Comparison of ENCODE assay signal across 13 cellular contexts in genomic region chr19:50838239-50838638, GRCh38. TPM values are rescaled to one million over a fixed set of nuclear protein-coding genes. Genes with fewer than 3 reads are reported as not detected.
A peak's percentile ranks its signal among the peaks of the same experiment; 100 is the strongest.
DNase-seq lines count a peak whose midpoint lies in the region; ATAC-seq, FAIRE-seq and TF ChIP-seq lines count a peak whose summit lies in the region.
"Had no signal": no experiment of that assay in that cellular context is flagged by ENCODE, and none has a peak within 500 bp of the region (broad histone marks: within the 10 kb centered on the region; RNA-seq: fewer than 3 reads in every experiment).

No MANE protein-coding gene starts in this region.

- no peaks in the 10 kb centered on the region for H3F3A ChIP-seq in PC-3 (ENCODE audit: low read length, unreplicated experiment)

- CTCF ChIA-PET in PC-3 (lab: Charles Lee) = no interaction called here

- no peak overlapping the region for H3K27ac ChIP-seq in DND-41 (ENCODE audit: low read length)
- H3K27ac ChIP-seq in PC-3 (ENCODE audit: low read length) = no peak overlapping the region

- no peak for DNase-seq in DND-41
- no peak for DNase-seq in GM19239 (ENCODE audit: insufficient read length, low spot score)
- DNase-seq in PC-3 = peak; percentile 55
- no peak for DNase-seq in kidney epithelial cell (ENCODE audit: low read depth)
- DNase-seq in HK-2 (ENCODE audit: unreplicated experiment) = no peak
- DNase-seq: activated T-cell treated with anti-CD3 and anti-CD28 coated beads, Interleukin-2, amount 50 U/mL, for 24 hours; central memory CD4-positive, alpha-beta T cell; hippocampal formation; stimulated activated CD4-positive, alpha-beta T cell treated with anti-CD3 and anti-CD28 coated beads, Interleukin-15, amount 100 ng/mL, for 24 hours had no signal

- H3K27me3 ChIP-seq in DND-41 (ENCODE audit: insufficient read depth, low read length, poor library complexity) = no peaks in the 10 kb centered on the region
- peaks cover 65% of the 10 kb centered on the region for H3K27me3 ChIP-seq in PC-3 (ENCODE audit: low read length)
- peaks cover 4% of the 10 kb centered on the region for H3K27me3 ChIP-seq in kidney epithelial cell (ENCODE audit: control insufficient read depth, insufficient read depth, low read length)

- H3K4me2 ChIP-seq in DND-41 (ENCODE audit: insufficient read depth, low read length) (no peak overlapping the region), PC-3 (ENCODE audit: low read length) (no peak overlapping the region)

- H3K36me3 ChIP-seq in DND-41 (ENCODE audit: insufficient read depth, low read length) = no peaks in the 10 kb centered on the region
- H3K36me3 ChIP-seq in PC-3 (ENCODE audit: low read depth, low read length) = no peaks in the 10 kb centered on the region
- H3K36me3 ChIP-seq in kidney epithelial cell (ENCODE audit: control insufficient read depth, insufficient read depth, low read length) = no peaks in the 10 kb centered on the region

- H3K9me3 ChIP-seq in DND-41 (ENCODE audit: insufficient read depth, low read length, severe bottlenecking) (no peaks in the 10 kb centered on the region), PC-3 (ENCODE audit: low read length) (peaks cover 5% of the 10 kb centered on the region; the same call in 1 of the 2 replicates)

- H3K9ac ChIP-seq in DND-41 (ENCODE audit: low read depth, low read length) (no peak overlapping the region), PC-3 (ENCODE audit: low read length) (no peak overlapping the region)

- no TSS peak for BruUV-seq in PC-3 (replicated peaks; lab: Mats Ljungman, UMichigan)

- no peaks in the 10 kb centered on the region for H3K79me2 ChIP-seq in DND-41 (ENCODE audit: insufficient read depth, low read length)
- H3K79me2 ChIP-seq in PC-3 (ENCODE audit: low read length) = no peaks in the 10 kb centered on the region

- peak; percentile 75 for FAIRE-seq in GM19239 (lab: Jason Lieb, UNC)

- ATAC-seq in DND-41 (ENCODE audit: insufficient read depth, low read depth) (no peak), PC-3 (peak; percentile 37), GM18868 (IDR thresholded peaks at IDR 0.05; ENCODE audit: unreplicated experiment) (no peak)
- ATAC-seq in activated CD4-positive, CD25-positive, alpha-beta regulatory T cell treated with anti-CD3 and anti-CD28 coated beads, Interleukin-2, amount 50 U/mL, for 24 hours = no peak

- H4K20me1 ChIP-seq in DND-41 (ENCODE audit: insufficient read depth, low read length) = no peaks in the 10 kb centered on the region
- no peaks in the 10 kb centered on the region for H4K20me1 ChIP-seq in PC-3 (ENCODE audit: low read length)

- TF ChIP-seq CTCF in DND-41 (IDR thresholded peaks at IDR 0.05; ENCODE audit: borderline replicate concordance, extremely low read depth, low read length, poor library complexity, severe bottlenecking) (peak; percentile 27), PC-3 (conservative IDR thresholded peaks at IDR 0.05; ENCODE audit: low read depth, low read length) (peak; percentile 68), kidney epithelial cell (IDR thresholded peaks at IDR 0.05; ENCODE audit: insufficient read depth, low read length, poor library complexity, severe bottlenecking) (peak; percentile 9)

- H3K4me1 ChIP-seq in DND-41 (ENCODE audit: insufficient read depth, low read length) (no peaks in the 10 kb centered on the region), PC-3 (ENCODE audit: insufficient read depth, low read length) (peaks cover 3% of the 10 kb centered on the region; the same call in 1 of the 2 replicates)

- POLR2A ChIA-PET in PC-3 (lab: Charles Lee; ENCODE audit: unreplicated experiment) = no interaction called here

- H3K9me2 ChIP-seq in PC-3 (replicated peaks; ENCODE audit: low read length) = no peaks in the 10 kb centered on the region

- H3K4me3 ChIP-seq in DND-41 (ENCODE audit: low read depth in 1 of 2, low read length in 2 of 2) (no peak overlapping the region), PC-3 (ENCODE audit: low read length) (no peak overlapping the region), kidney epithelial cell (ENCODE audit: low read depth, low read length) (no peak overlapping the region)

- H2AFZ ChIP-seq in DND-41 (ENCODE audit: low read depth, low read length) (no peak overlapping the region), PC-3 (ENCODE audit: low read length) (no peak overlapping the region)

- intact Hi-C loops in PC-3 (cut with micrococcal nuclease) = no loop called here

RNA-seq across cellular contexts. Expression of gene KLK15, which starts 4.9 kb away (rescaled TPM):
- total RNA-seq in PC-3 (2014; rRNA removed) = 1.3 TPM in 1 of 2 replicates, not detected in the other
- not detected in 2 replicates for total RNA-seq in kidney epithelial cell
- total RNA-seq: myocyte, subcutaneous adipose tissue had no signal

RNA-seq across cellular contexts. Expression of gene KLK1, which starts 14.7 kb away (rescaled TPM):
- not detected in 2 replicates for total RNA-seq in PC-3 (2014; rRNA removed)
- total RNA-seq in kidney epithelial cell = not detected in 2 replicates
- total RNA-seq: myocyte had no signal

RNA-seq across cellular contexts. Expression of gene KLK3, which starts 16.5 kb away (rescaled TPM):
- total RNA-seq in PC-3 (2014; rRNA removed) (not detected in 2 replicates), kidney epithelial cell (not detected in 2 replicates)
- total RNA-seq: myocyte, subcutaneous adipose tissue had no signal

RNA-seq across cellular contexts. Expression of gene KLK2, which starts 35.0 kb away (rescaled TPM):
- total RNA-seq in PC-3 (2014; rRNA removed) (not detected in 2 replicates), kidney epithelial cell (0.96 TPM in 1 of 2 replicates, not detected in the other)
- total RNA-seq: myocyte had no signal

RNA-seq across cellular contexts. Expression of gene ACP4, which starts 48.0 kb away (rescaled TPM):
- total RNA-seq in PC-3 (2014; rRNA removed) (not detected in 2 replicates), kidney epithelial cell (not detected in 2 replicates)
- total RNA-seq: myocyte, subcutaneous adipose tissue had no signal

Comparison
In these comparisons a context has a peak if more than half of its experiments do, and no peak if none do; other contexts are left out.
1. CTCF ChIP-seq: peak in every context shown above with its lines; median percentile 68 in PC-3; 27 in DND-41; 9 in kidney epithelial cell.